In the genomic region with DNA sequence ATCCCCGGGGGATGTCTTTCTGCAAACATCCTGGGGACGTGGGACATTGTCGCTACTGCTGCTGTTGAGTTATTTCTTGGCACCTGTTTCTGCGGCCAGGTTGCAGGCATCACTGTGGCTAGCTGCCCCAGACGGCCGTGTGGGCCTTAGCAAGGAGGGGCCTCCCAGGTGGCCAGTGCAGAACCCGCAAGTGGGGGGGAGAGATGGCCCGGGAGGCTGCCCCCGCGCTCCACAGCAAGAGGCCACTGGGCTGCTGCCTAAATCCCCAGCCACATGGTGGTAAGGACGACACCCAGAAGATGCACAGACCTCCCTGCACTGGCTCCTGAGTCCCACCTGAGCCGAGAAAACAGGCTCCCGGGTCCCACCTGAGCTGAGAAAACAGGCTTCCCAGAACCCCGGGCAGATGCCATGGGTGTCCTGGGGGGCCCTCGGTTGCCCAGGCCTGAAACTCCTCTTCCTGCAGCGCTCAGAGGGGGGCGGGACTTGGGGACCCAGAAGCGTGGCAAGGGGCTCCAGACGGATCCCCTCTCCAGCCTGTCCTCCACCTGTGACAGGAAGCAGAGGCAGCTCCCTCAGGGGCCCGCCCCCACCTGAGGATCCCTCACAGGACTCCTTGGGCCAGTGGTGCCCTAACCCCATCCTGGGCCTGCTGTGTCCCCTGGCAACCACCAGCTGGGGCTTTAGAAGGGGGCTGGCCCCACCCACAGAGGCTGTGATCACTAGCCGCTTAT, we compare ENCODE assay signal across 11 cellular contexts. TPM values are rescaled to one million over a fixed set of nuclear protein-coding genes. Genes with fewer than 3 reads are reported as not detected.
DNase-seq lines count a peak whose midpoint lies in the region; ATAC-seq, FAIRE-seq and TF ChIP-seq lines count a peak whose summit lies in the region.
"Had no signal": no experiment of that assay in that cellular context is flagged by ENCODE, and none has a peak within 500 bp of the region (broad histone marks: within the 10 kb centered on the region; RNA-seq: fewer than 3 reads in every experiment).

No MANE protein-coding gene starts in this region.

- peaks cover 25% of the 10 kb centered on the region for H4K20me1 ChIP-seq in K562 (replicated peaks; ENCODE audit: control insufficient read depth, insufficient read depth, low read length)

- peak overlapping the region; percentile 76 to 91 (median 83) for H3K27ac Mint-ChIP-seq in CD4-positive, alpha-beta memory T cell

- peaks cover 32% of the 10 kb centered on the region for H3K4me1 ChIP-seq in CD4-positive, alpha-beta memory T cell (ENCODE audit: insufficient read depth, low read length)
- H3K4me1 ChIP-seq in K562 (replicated peaks in 1 of 2; ENCODE audit: control insufficient read depth in 2 of 2, insufficient read depth in 2 of 2, low read length in 2 of 2), result peaks cover 32 to 55% of the 10 kb centered on the region in 2 experiments
- H3K4me1 ChIP-seq in neuron (ENCODE audit: insufficient read depth, low read length), result peaks cover 33% of the 10 kb centered on the region
- H3K4me1 ChIP-seq in vagina, result peaks cover 39% of the 10 kb centered on the region

- no peak for TF ChIP-seq EP300 in K562 (IDR thresholded peaks at IDR 0.05; ENCODE audit: low read length)

- no peak for ATAC-seq in K562

- no peak overlapping the region for H3K4me3 ChIP-seq in CD4-positive, alpha-beta memory T cell (ENCODE audit: low read length in 2 of 2)
- H3K4me3 ChIP-seq in HL-60 (replicated peaks; ENCODE audit: insufficient read depth, low read length) (no peak overlapping the region), K562 (no peak overlapping the region), neuron (ENCODE audit: low read length) (peak overlapping the region; percentile 59), vagina (peak overlapping the region in 1 of 2 donors; percentile 95)

- no peak for FAIRE-seq in K562 (lab: Jason Lieb, UNC)

- H3K79me2 ChIP-seq in K562 (ENCODE audit: control insufficient read depth, insufficient read depth, low read length), result peaks cover 35% of the 10 kb centered on the region

- H3K9me3 Mint-ChIP-seq in CD4-positive, alpha-beta memory T cell, result peaks cover 0 to 2% (median 0%) of the 10 kb centered on the region in 8 donors

- peaks cover 3% of the 10 kb centered on the region for H3K9me1 ChIP-seq in K562 (ENCODE audit: control insufficient read depth, insufficient read depth, low read length)

- no peak for TF ChIP-seq POLR2A in K562 (conservative IDR thresholded peaks at IDR 0.05)
- TF ChIP-seq POLR2A in vagina (IDR thresholded peaks at IDR 0.05), result no peak

- POLR2A ChIA-PET in CD4-positive, alpha-beta memory T cell (lab: Charles Lee; ENCODE audit: partially characterized antibody), result no interaction called here
- POLR2A ChIA-PET in K562 (lab: Yijun Ruan, JAX), result interaction anchor here (0.6 to 1.0 kb wide), 3 partner anchors 12 to 316 kb away, joined by 3 read pairs; no protein-coding TSS in a partner anchor

- intact Hi-C loops in CD4-positive, alpha-beta memory T cell (cut with micrococcal nuclease), result no loop called here
- intact Hi-C loops in K562 (cut with micrococcal nuclease), result loop anchor here (2.0 kb wide), 1 partner anchor 23 kb away; no protein-coding TSS in a partner anchor
- intact Hi-C loops in vagina (cut with DNase I), result loop anchor here (5.0 kb wide), 1 partner anchor 43 kb away; the partner anchor contains the start of gene PSMG3

- DNase-seq in CD4-positive, alpha-beta memory T cell, result peak in 1 of 5 donors; percentile 47
- DNase-seq in HL-60 (ENCODE audit: low read depth in 1 of 2, low spot score in 1 of 2), result no peak
- no peak for DNase-seq in K562 (ENCODE audit: extremely low read depth in 1 of 4, low spot score in 3 of 4)
- no peak for DNase-seq in SIG-M5 treated with dmso at 0.1 percent for 504 hours (lab: John Stamatoyannopoulos, UW; ENCODE audit: unreplicated experiment)
- DNase-seq in vagina (ENCODE audit: extremely low spot score in 2 of 2), result no peak
- no peak for DNase-seq in NCI-H2227 (lab: John Stamatoyannopoulos, UW; ENCODE audit: unreplicated experiment)
- DNase-seq in NCI-H524 treated with DMSO at 0.1 percent for 48 hours (lab: John Stamatoyannopoulos, UW), result no peak
- DNase-seq: stomach had no signal

- H3K27me3 Mint-ChIP-seq in CD4-positive, alpha-beta memory T cell, result peaks cover 2 to 5% of the 10 kb centered on the region in 2 donors

- WGBS in K562 (ENCODE audit: insufficient coverage, low coverage, missing lambda C conversion rate), result 17% methylated on average over 18 of the region's 21 CpGs

- peak overlapping the region; percentile 47 to 77 (median 72) for H3K4me3 Mint-ChIP-seq in CD4-positive, alpha-beta memory T cell

- H3K36me3 ChIP-seq in CD4-positive, alpha-beta memory T cell (ENCODE audit: insufficient read depth, low read length), result no peaks in the 10 kb centered on the region
- H3K36me3 ChIP-seq in K562 (ENCODE audit: control insufficient read depth, insufficient read depth, low read length) (no peaks in the 10 kb centered on the region), neuron (ENCODE audit: insufficient read depth, low read length) (no peaks in the 10 kb centered on the region), vagina (no peaks in the 10 kb centered on the region)
- H3K36me3 ChIP-seq: stomach had no signal

- peaks cover 0 to 17% of the 10 kb centered on the region in 2 donors for H3K36me3 Mint-ChIP-seq in CD4-positive, alpha-beta memory T cell

- in situ Hi-C loops in K562 (cut with MboI), result no loop called here

- CTCF ChIA-PET in CD4-positive, alpha-beta memory T cell (lab: Charles Lee; ENCODE audit: partially characterized antibody), result interaction anchor here (0.8 kb wide), 1 partner anchor 25 kb away, joined by 3 read pairs; no protein-coding TSS in a partner anchor
- CTCF ChIA-PET in K562 (lab: Yijun Ruan, JAX; ENCODE audit: low intra/inter-chr PET ratio), result interaction anchor here (0.6 to 1.0 kb wide), 2 partner anchors 25 to 371 kb away, joined by 3 read pairs; no protein-coding TSS in a partner anchor

- TF ChIP-seq CTCF in HL-60 (IDR thresholded peaks at IDR 0.05; ENCODE audit: insufficient read depth, low read length) (no peak), K562 (IDR thresholded peaks at IDR 0.05 in 2 of 3, conservative IDR thresholded peaks at IDR 0.05 in 1 of 3; ENCODE audit: insufficient read depth in 2 of 3, low read depth in 1 of 3, low read length in 3 of 3) (no peak), vagina (IDR thresholded peaks at IDR 0.05) (no peak)

- no peaks in the 10 kb centered on the region for H3K9me3 ChIP-seq in CD4-positive, alpha-beta memory T cell (ENCODE audit: control insufficient read depth in 1 of 2, low read length in 2 of 2)
- H3K9me3 ChIP-seq in K562 (replicated peaks; ENCODE audit: control insufficient read depth, insufficient read depth, low read depth, low read length) (no peaks in the 10 kb centered on the region), neuron (ENCODE audit: low read length) (no peaks in the 10 kb centered on the region), vagina (no peaks in the 10 kb centered on the region)
- H3K9me3 ChIP-seq: stomach had no signal

- no peak for TF ChIP-seq RAD21 in K562 (CRISPR knock-in tag; conservative IDR thresholded peaks at IDR 0.05 in 1 of 2, IDR thresholded peaks at IDR 0.05 in 1 of 2)

- H3K4me1 Mint-ChIP-seq in CD4-positive, alpha-beta memory T cell, result peaks cover 9 to 33% (median 26%) of the 10 kb centered on the region in 4 donors

- H2AFZ ChIP-seq in K562 (ENCODE audit: low read depth, low read length), result no peak overlapping the region
- H2AFZ ChIP-seq in neuron (ENCODE audit: low read depth, low read length), result no peak overlapping the region

- H3K27me3 ChIP-seq in CD4-positive, alpha-beta memory T cell (ENCODE audit: insufficient read depth, low read length), result peaks cover 4% of the 10 kb centered on the region
- no peaks in the 10 kb centered on the region for H3K27me3 ChIP-seq in HL-60 (ENCODE audit: insufficient read depth, poor library complexity, severe bottlenecking)
- peaks cover 13 to 14% of the 10 kb centered on the region in 2 experiments; a peak in 4 of 5 replicates for H3K27me3 ChIP-seq in K562 (ENCODE audit: control insufficient read depth in 2 of 2, insufficient read depth in 2 of 2, low read length in 2 of 2)
- peaks cover 7% of the 10 kb centered on the region for H3K27me3 ChIP-seq in neuron (ENCODE audit: insufficient read depth, low read length)
- no peaks in the 10 kb centered on the region for H3K27me3 ChIP-seq in vagina
- H3K27me3 ChIP-seq: dorsolateral prefrontal cortex had no signal

- no TSS peak for BruUV-seq in K562 (replicated peaks; lab: Mats Ljungman, UMichigan)

- no peak overlapping the region; a peak in 1 of 4 replicates for H3K9ac ChIP-seq in K562 (ENCODE audit: insufficient read depth in 1 of 2, low read depth in 2 of 2, low read length in 2 of 2)

- H3K4me2 ChIP-seq in K562 (ENCODE audit: insufficient read depth, low read length), result no peak overlapping the region

- H3K27ac ChIP-seq in CD4-positive, alpha-beta memory T cell (ENCODE audit: low read depth, low read length), result no peak overlapping the region
- H3K27ac ChIP-seq in HL-60 (replicated peaks) (peak overlapping the region; percentile 64), K562 (ENCODE audit: extremely low read depth, low read depth, low read length) (no peak overlapping the region), vagina (no peak overlapping the region)

RNA-seq across cellular contexts. Expression of gene MAFK, which starts 1.0 kb away (rescaled TPM):
- 10 to 100 TPM; 50.1 to 50.3 TPM for total RNA-seq in CD4-positive, alpha-beta memory T cell
- polyA plus RNA-seq in CD4-positive, alpha-beta memory T cell, result 1 to 10 TPM in 1 of 2 donors, under 1 TPM in 1; 0.32 to 1.0 TPM
- total RNA-seq in K562 (2011; cell fraction: chromatin; rRNA removed; ENCODE audit: low replicate concordance), result 8.5 and 20.5 TPM in 2 replicates
- 11.2 and 12.1 TPM in 2 replicates for total RNA-seq in K562 (2011; cell fraction: nucleolus; rRNA removed)
- total RNA-seq in K562 (2011; cell fraction: nucleoplasm; rRNA removed), result 5.1 and 7.6 TPM in 2 replicates
- total RNA-seq in K562 (2014; rRNA removed), result 11.7 and 15.6 TPM in 2 replicates
- 1.1 and 1.3 TPM in 2 replicates for total RNA-seq in K562 (2014; rRNA removed; fragmentation: Illumina TruSeq; extraction: Trizol)
- 4.7 and 5.5 TPM in 2 replicates for total RNA-seq in K562 (2015; rRNA removed; fragmentation: Illumina TruSeq; extraction: Trizol)
- 17.6 and 24.4 TPM in 2 replicates for total RNA-seq in K562 (2021)
- polyA plus RNA-seq in K562 (2011; rRNA removed), result 2.1 and 4.9 TPM in 2 replicates
- polyA plus RNA-seq in K562 (2011; cell fraction: cytosol; rRNA removed), result 3.8 and 5.1 TPM in 2 replicates
- polyA plus RNA-seq in K562 (2011; cell fraction: nucleus; rRNA removed), result 9.8 and 26.1 TPM in 2 replicates
- polyA plus RNA-seq in K562 (2012), result 11.2 and 12.1 TPM in 2 replicates
- polyA plus RNA-seq in K562 (2014; fragmentation: Illumina TruSeq; extraction: Trizol), result 3.7 and 6.9 TPM in 2 replicates
- polyA plus RNA-seq in K562 (2014; fragmentation: Nextera tagmentation; extraction: Ambion mirVana), result under 1 TPM; 0.04 to 0.07 TPM
- 12.8 and 13.5 TPM in 2 replicates for polyA plus RNA-seq in K562 (2014; rRNA removed)
- polyA minus RNA-seq in K562 (2011; rRNA and poly(A)+ RNA removed), result 0.66 and 1.1 TPM in 2 replicates
- polyA minus RNA-seq in K562 (2011; cell fraction: cytosol; rRNA and poly(A)+ RNA removed), result 5.5 and 7.7 TPM in 2 replicates
- 3.6 and 3.8 TPM in 2 replicates for polyA minus RNA-seq in K562 (2011; cell fraction: nucleus; rRNA and poly(A)+ RNA removed)
- 30.0 TPM for total RNA-seq in vagina

RNA-seq across cellular contexts. Expression of gene INTS1, which starts 25.4 kb away (rescaled TPM):
- total RNA-seq in CD4-positive, alpha-beta memory T cell, result 100 to 1,000 TPM; 135 to 137 TPM
- polyA plus RNA-seq in CD4-positive, alpha-beta memory T cell, result 10 to 100 TPM in 1 of 2 donors, 1 to 10 TPM in 1; 6.0 to 29.2 TPM
- 67.2 and 276 TPM in 2 replicates for total RNA-seq in K562 (2011; cell fraction: chromatin; rRNA removed; ENCODE audit: low replicate concordance)
- 199 and 200 TPM in 2 replicates for total RNA-seq in K562 (2011; cell fraction: nucleolus; rRNA removed)
- total RNA-seq in K562 (2011; cell fraction: nucleoplasm; rRNA removed), result 92.5 and 92.7 TPM in 2 replicates
- total RNA-seq in K562 (2014; rRNA removed) (34.9 and 39.7 TPM in 2 replicates), K562 (2014; rRNA removed; fragmentation: Illumina TruSeq; extraction: Trizol) (4.1 and 6.8 TPM in 2 replicates), K562 (2015; rRNA removed; fragmentation: Illumina TruSeq; extraction: Trizol) (19.2 and 20.1 TPM in 2 replicates), K562 (2021) (105 and 119 TPM in 2 replicates), vagina (67.3 TPM)
- polyA plus RNA-seq in K562 (2011; rRNA removed) (12.0 and 28.0 TPM in 2 replicates), K562 (2014; fragmentation: Illumina TruSeq; extraction: Trizol) (18.5 and 66.3 TPM in 2 replicates), K562 (2014; fragmentation: Nextera tagmentation; extraction: Ambion mirVana) (1 to 10 TPM in 1 of 2 experiments, under 1 TPM in 1; 0.34 to 1.7 TPM), K562 (2014; rRNA removed) (46.7 and 55.1 TPM in 2 replicates)
- polyA plus RNA-seq in K562 (2011; cell fraction: cytosol; rRNA removed), result 17.5 and 46.7 TPM in 2 replicates
- polyA plus RNA-seq in K562 (2011; cell fraction: nucleus; rRNA removed), result 146 and 297 TPM in 2 replicates
- polyA plus RNA-seq in K562 (2012), result 62.7 and 64.6 TPM in 2 replicates
- 9.8 and 11.1 TPM in 2 replicates for polyA minus RNA-seq in K562 (2011; rRNA and poly(A)+ RNA removed)
- polyA minus RNA-seq in K562 (2011; cell fraction: cytosol; rRNA and poly(A)+ RNA removed), result 38.7 and 69.3 TPM in 2 replicates
- 52.6 and 57.9 TPM in 2 replicates for polyA minus RNA-seq in K562 (2011; cell fraction: nucleus; rRNA and poly(A)+ RNA removed)

RNA-seq across cellular contexts. Expression of gene TMEM184A, which starts 26.5 kb away (rescaled TPM):
- not detected for total RNA-seq in CD4-positive, alpha-beta memory T cell
- not detected for polyA plus RNA-seq in CD4-positive, alpha-beta memory T cell
- total RNA-seq in K562 (2011; cell fraction: chromatin; rRNA removed; ENCODE audit: low replicate concordance), result 0.32 and 2.6 TPM in 2 replicates
- 0.66 and 1.5 TPM in 2 replicates for total RNA-seq in K562 (2011; cell fraction: nucleolus; rRNA removed)
- 0.29 and 1.8 TPM in 2 replicates for total RNA-seq in K562 (2011; cell fraction: nucleoplasm; rRNA removed)
- total RNA-seq in K562 (2014; rRNA removed), result 0.18 TPM in 1 of 2 replicates, not detected in the other
- not detected in 2 replicates for total RNA-seq in K562 (2014; rRNA removed; fragmentation: Illumina TruSeq; extraction: Trizol)
- total RNA-seq in K562 (2015; rRNA removed; fragmentation: Illumina TruSeq; extraction: Trizol), result not detected in 2 replicates
- total RNA-seq in K562 (2021), result 0.11 and 0.31 TPM in 2 replicates
- 0.10 and 0.20 TPM in 2 replicates for polyA plus RNA-seq in K562 (2011; rRNA removed)
- 0.12 and 0.72 TPM in 2 replicates for polyA plus RNA-seq in K562 (2011; cell fraction: cytosol; rRNA removed)
- 0.53 and 1.7 TPM in 2 replicates for polyA plus RNA-seq in K562 (2011; cell fraction: nucleus; rRNA removed)
- 0.04 and 0.12 TPM in 2 replicates for polyA plus RNA-seq in K562 (2012)
- polyA plus RNA-seq in K562 (2014; fragmentation: Illumina TruSeq; extraction: Trizol), result not detected in 2 replicates
- polyA plus RNA-seq in K562 (2014; fragmentation: Nextera tagmentation; extraction: Ambion mirVana), result not detected
- not detected in 2 replicates for polyA plus RNA-seq in K562 (2014; rRNA removed)
- polyA minus RNA-seq in K562 (2011; rRNA and poly(A)+ RNA removed), result 0.14 and 0.15 TPM in 2 replicates
- 0.19 and 0.27 TPM in 2 replicates for polyA minus RNA-seq in K562 (2011; cell fraction: cytosol; rRNA and poly(A)+ RNA removed)
- 0.89 and 1.1 TPM in 2 replicates for polyA minus RNA-seq in K562 (2011; cell fraction: nucleus; rRNA and poly(A)+ RNA removed)
- 129 TPM for total RNA-seq in vagina
- total RNA-seq: T-helper 1 cell treated with Interleukin-12 subunit alpha and Interleukin-12 subunit beta and Interleukin-4 antibody, amounts not matched to agents 30 ng/mL and 1 ng/mL, for 36 hours had no signal

RNA-seq across cellular contexts. Expression of gene PSMG3, which starts 40.3 kb away (rescaled TPM):
- 10 to 100 TPM; 19.3 to 22.2 TPM for total RNA-seq in CD4-positive, alpha-beta memory T cell
- polyA plus RNA-seq in CD4-positive, alpha-beta memory T cell, result 10 to 100 TPM; 39.7 to 50.2 TPM
- 26.2 and 74.4 TPM in 2 replicates for total RNA-seq in K562 (2011; cell fraction: chromatin; rRNA removed; ENCODE audit: low replicate concordance)
- total RNA-seq in K562 (2011; cell fraction: nucleolus; rRNA removed), result 89.7 and 92.9 TPM in 2 replicates
- total RNA-seq in K562 (2011; cell fraction: nucleoplasm; rRNA removed), result 63.3 and 66.8 TPM in 2 replicates
- 122 and 132 TPM in 2 replicates for total RNA-seq in K562 (2014; rRNA removed)
- total RNA-seq in K562 (2014; rRNA removed; fragmentation: Illumina TruSeq; extraction: Trizol), result 46.5 and 57.2 TPM in 2 replicates
- 81.5 and 83.4 TPM in 2 replicates for total RNA-seq in K562 (2015; rRNA removed; fragmentation: Illumina TruSeq; extraction: Trizol)
- 77.3 and 80.1 TPM in 2 replicates for total RNA-seq in K562 (2021)
- 93.6 and 96.3 TPM in 2 replicates for polyA plus RNA-seq in K562 (2011; rRNA removed)
- 110 and 136 TPM in 2 replicates for polyA plus RNA-seq in K562 (2011; cell fraction: cytosol; rRNA removed)
- 144 and 158 TPM in 2 replicates for polyA plus RNA-seq in K562 (2011; cell fraction: nucleus; rRNA removed)
- 65.4 and 71.5 TPM in 2 replicates for polyA plus RNA-seq in K562 (2012)
- 54.0 and 64.6 TPM in 2 replicates for polyA plus RNA-seq in K562 (2014; fragmentation: Illumina TruSeq; extraction: Trizol)
- polyA plus RNA-seq in K562 (2014; fragmentation: Nextera tagmentation; extraction: Ambion mirVana), result 10 to 100 TPM; 34.8 to 55.3 TPM
- 121 and 136 TPM in 2 replicates for polyA plus RNA-seq in K562 (2014; rRNA removed)
- 20.1 and 30.9 TPM in 2 replicates for polyA minus RNA-seq in K562 (2011; rRNA and poly(A)+ RNA removed)
- polyA minus RNA-seq in K562 (2011; cell fraction: cytosol; rRNA and poly(A)+ RNA removed), result 22.6 and 24.3 TPM in 2 replicates
- 12.3 and 13.9 TPM in 2 replicates for polyA minus RNA-seq in K562 (2011; cell fraction: nucleus; rRNA and poly(A)+ RNA removed)
- 49.6 TPM for total RNA-seq in vagina

Comparison
In these comparisons a context has a peak if more than half of its experiments do, and no peak if none do; other contexts are left out.
1. RNA of gene TMEM184A, which starts 26.5 kb away (total RNA-seq): 129 TPM in vagina (single experiment); 0.11 to 2.6 TPM in K562 and not detected in CD4-positive, alpha-beta memory T cell; every median in the first group is over 10 times any median in the second.